ENCODE assay signal across 15 cellular contexts in genomic region chr6:17470953-17471335, GRCh38.
DNase-seq lines count a peak whose midpoint lies in the region; ATAC-seq, FAIRE-seq and TF ChIP-seq lines count a peak whose summit lies in the region.
"Had no signal": no experiment of that assay in that cellular context is flagged by ENCODE, and none has a peak within 500 bp of the region (broad histone marks: within the 10 kb centered on the region; RNA-seq: fewer than 3 reads in every experiment).

No MANE protein-coding gene starts in this region.

- H3K4ac ChIP-seq in IMR-90 (ENCODE audit: low read depth, low read length), result no peak overlapping the region
- no peak overlapping the region for H3K4ac ChIP-seq in H9 (ENCODE audit: low read depth, low read length)

- ATAC-seq in IMR-90 (ENCODE audit: low read depth) (peak; percentile 35), lower lobe of right lung (peak; percentile 62 to 78), thoracic aorta (ENCODE audit: insufficient number of reproducible peaks, low FRiP score, low read depth) (peak; percentile 46)
- ATAC-seq: stimulated activated effector memory CD8-positive, alpha-beta T cell treated with anti-CD3 and anti-CD28 coated beads, Interleukin-12 subunit alpha, Interleukin-12 subunit beta, amount 100 ng/mL, for 72 hours had no signal

- no peaks in the 10 kb centered on the region for H3K23me2 ChIP-seq in H9 (ENCODE audit: insufficient read length, low read depth, low read length, poor library complexity, severe bottlenecking)

- H3K4me1 Mint-ChIP-seq in H9, result peaks cover 0 to 8% of the 10 kb centered on the region in 2 experiments; a peak in 1 of 4 replicates
- H3K4me1 Mint-ChIP-seq: activated naive CD8-positive, alpha-beta T cell treated with anti-CD3 and anti-CD28 coated beads for 36 hours; stimulated activated effector memory CD8-positive, alpha-beta T cell treated with anti-CD3 and anti-CD28 coated beads, Interleukin-12 subunit alpha, Interleukin-12 subunit beta, amount 100 ng/mL, for 72 hours had no signal

- H3K9me3 ChIP-seq in IMR-90 (ENCODE audit: control insufficient read depth, insufficient read depth, low read length) (peaks cover 6% of the 10 kb centered on the region), lower lobe of right lung (no peaks in the 10 kb centered on the region), thoracic aorta (no peaks in the 10 kb centered on the region), H9 (ENCODE audit: control insufficient read depth, low read depth, low read length) (no peaks in the 10 kb centered on the region)
- H3K9me3 ChIP-seq: Caco-2 had no signal

- no peak overlapping the region for H2AFZ ChIP-seq in IMR-90 (replicated peaks; ENCODE audit: low read length, poor library complexity)
- no peak overlapping the region for H2AFZ ChIP-seq in H9 (ENCODE audit: low read length)

- H2BK12ac ChIP-seq in H9 (ENCODE audit: insufficient read length, low read depth, low read length), result no peak overlapping the region

- H3K9me1 ChIP-seq in IMR-90 (ENCODE audit: insufficient read depth, low read length), result peaks cover 6% of the 10 kb centered on the region; the same call in 1 of the 2 replicates

- POLR2A ChIA-PET in IMR-90 (lab: Charles Lee; ENCODE audit: unreplicated experiment), result no interaction called here

- no peak for TF ChIP-seq CTCF in IMR-90 (conservative IDR thresholded peaks at IDR 0.05; ENCODE audit: low read depth, low read length)
- no peak for TF ChIP-seq CTCF in bronchial epithelial cell (IDR thresholded peaks at IDR 0.05; ENCODE audit: insufficient read depth, low read length, severe bottlenecking)
- no peak for TF ChIP-seq CTCF in lower lobe of right lung (IDR thresholded peaks at IDR 0.05)
- TF ChIP-seq CTCF in thoracic aorta (IDR thresholded peaks at IDR 0.05), result peak; percentile 39
- no peak for TF ChIP-seq CTCF in H9 (conservative IDR thresholded peaks at IDR 0.05)

- H3K14ac ChIP-seq in IMR-90 (replicated peaks; ENCODE audit: low read depth, low read length), result no peak overlapping the region
- H3K14ac ChIP-seq in H9 (ENCODE audit: insufficient read depth, low read length), result no peak overlapping the region

- H3K36me3 ChIP-seq in IMR-90 (ENCODE audit: control insufficient read depth, insufficient read depth, low read length) (peaks cover 2% of the 10 kb centered on the region; the same call in 1 of the 2 replicates), bronchial epithelial cell (ENCODE audit: control insufficient read depth, insufficient read depth, low read length) (no peaks in the 10 kb centered on the region), lower lobe of right lung (no peaks in the 10 kb centered on the region), thoracic aorta (peaks cover 6% of the 10 kb centered on the region)

- no peaks in the 10 kb centered on the region for H3K9me3 Mint-ChIP-seq in H9
- H3K9me3 Mint-ChIP-seq: activated naive CD8-positive, alpha-beta T cell treated with anti-CD3 and anti-CD28 coated beads for 36 hours; neural crest cell; stimulated activated effector memory CD8-positive, alpha-beta T cell treated with anti-CD3 and anti-CD28 coated beads, Interleukin-12 subunit alpha, Interleukin-12 subunit beta, amount 100 ng/mL, for 72 hours; T-helper 2 cell treated with Interferon-gamma antibody and Interleukin-4, amounts not matched to agents 5 μg/mL and 100 μg/mL, for 36 hours had no signal

- no peak overlapping the region for H4K91ac ChIP-seq in IMR-90 (ENCODE audit: insufficient read depth, low read depth, low read length)
- H4K91ac ChIP-seq in H9 (ENCODE audit: insufficient read length, low read depth, low read length), result no peak overlapping the region

- H3K27me3 Mint-ChIP-seq in H9 (ENCODE audit: low read depth), result no peaks in the 10 kb centered on the region
- H3K27me3 Mint-ChIP-seq: activated naive CD8-positive, alpha-beta T cell treated with anti-CD3 and anti-CD28 coated beads for 36 hours had no signal

- H3K36me3 Mint-ChIP-seq in H9 (ENCODE audit: insufficient read depth in 1 of 3, low read depth in 3 of 3), result no peaks in the 10 kb centered on the region; a peak in 1 of 7 replicates
- H3K36me3 Mint-ChIP-seq: activated naive CD8-positive, alpha-beta T cell treated with anti-CD3 and anti-CD28 coated beads for 36 hours; stimulated activated effector memory CD8-positive, alpha-beta T cell treated with anti-CD3 and anti-CD28 coated beads, Interleukin-12 subunit alpha, Interleukin-12 subunit beta, amount 100 ng/mL, for 72 hours had no signal

- no peak overlapping the region for H3K23ac ChIP-seq in IMR-90 (ENCODE audit: low read depth, low read length)
- H3K23ac ChIP-seq in H9 (ENCODE audit: insufficient read length, low read depth, low read length), result no peak overlapping the region

- H2BK120ac ChIP-seq in IMR-90 (ENCODE audit: low read depth, low read length), result no peak overlapping the region
- H2BK120ac ChIP-seq in H9 (ENCODE audit: low read depth, low read length, poor library complexity, severe bottlenecking), result no peak overlapping the region

- H3K56ac ChIP-seq in IMR-90 (ENCODE audit: extremely low read depth, insufficient read depth, low read length) (no peak overlapping the region), H9 (ENCODE audit: insufficient read length, low read depth, low read length) (no peak overlapping the region)

- H3T11ph ChIP-seq in H9 (ENCODE audit: low read length), result no peak overlapping the region

- WGBS in IMR-90 (ENCODE audit: extremely low coverage in 2 of 2, insufficient read length in 1 of 2), 2 experiments, result no CpG with 5 or more reads among the region's 3 CpGs
- no CpG with 5 or more reads among the region's 3 CpGs for WGBS in H9 (ENCODE audit: extremely low coverage, insufficient read length, low lambda C conversion rate)

- peaks cover 4% of the 10 kb centered on the region; the same call in 1 of the 2 replicates for H4K20me1 ChIP-seq in IMR-90 (ENCODE audit: insufficient read depth, low read length)
- H4K20me1 ChIP-seq in H9 (ENCODE audit: control insufficient read depth, insufficient read depth, insufficient read length), result no peaks in the 10 kb centered on the region

- BruUV-seq in IMR-90 (replicated peaks; lab: Mats Ljungman, UMichigan), result no TSS peak

- no peak overlapping the region for H3K9ac ChIP-seq in IMR-90 (ENCODE audit: low read depth, low read length)
- no peak overlapping the region for H3K9ac ChIP-seq in H9 (ENCODE audit: extremely low read depth, insufficient read length, low read length)
- H3K9ac ChIP-seq: KMS-11 had no signal

- H2BK15ac ChIP-seq in IMR-90 (ENCODE audit: low read depth, low read length) (no peak overlapping the region), H9 (ENCODE audit: low read depth, low read length) (no peak overlapping the region)

- no peak overlapping the region for H3K27ac Mint-ChIP-seq in H9
- H3K27ac Mint-ChIP-seq: activated naive CD8-positive, alpha-beta T cell treated with anti-CD3 and anti-CD28 coated beads for 36 hours; stimulated activated effector memory CD8-positive, alpha-beta T cell treated with anti-CD3 and anti-CD28 coated beads, Interleukin-12 subunit alpha, Interleukin-12 subunit beta, amount 100 ng/mL, for 72 hours; T-helper 2 cell treated with Interferon-gamma antibody and Interleukin-4, amounts not matched to agents 5 μg/mL and 100 μg/mL, for 36 hours had no signal

- H3K4me3 Mint-ChIP-seq in H9, result no peak overlapping the region
- H3K4me3 Mint-ChIP-seq: activated naive CD8-positive, alpha-beta T cell treated with anti-CD3 and anti-CD28 coated beads for 36 hours; neural crest cell; stimulated activated effector memory CD8-positive, alpha-beta T cell treated with anti-CD3 and anti-CD28 coated beads, Interleukin-12 subunit alpha, Interleukin-12 subunit beta, amount 100 ng/mL, for 72 hours; T-helper 2 cell treated with Interferon-gamma antibody and Interleukin-4, amounts not matched to agents 5 μg/mL and 100 μg/mL, for 36 hours had no signal

- FAIRE-seq in bronchial epithelial cell (lab: Jason Lieb, UNC), result no peak

- DNase-seq in IMR-90 (peak; percentile 77), bronchial epithelial cell (ENCODE audit: low read depth) (peak; percentile 44), lower lobe of right lung (no peak), thoracic aorta (ENCODE audit: low spot score) (no peak), iPS-NIHi11 (ENCODE audit: low spot score) (no peak), H9 (no peak), NCI-H1105 (lab: John Stamatoyannopoulos, UW) (no peak)
- DNase-seq in activated CD4-positive, alpha-beta T cell treated with anti-CD3 and anti-CD28 coated beads for 4 hours, result no peak
- DNase-seq: activated naive CD8-positive, alpha-beta T cell treated with anti-CD3 and anti-CD28 coated beads for 36 hours; Caco-2; GOT3 had no signal

- intact Hi-C loops in IMR-90 (cut with micrococcal nuclease) (no loop called here), lower lobe of right lung (cut with DNase I) (loop anchor here (10.0 kb wide), 1 partner anchor 114 kb away; no protein-coding TSS in a partner anchor)

- in situ Hi-C loops in IMR-90 (cut with MboI; ENCODE audit: low sequenced_read_pairs), result no loop called here

- H2BK5ac ChIP-seq in IMR-90 (ENCODE audit: low read depth, low read length, poor library complexity, severe bottlenecking) (no peak overlapping the region), H9 (ENCODE audit: insufficient read length, low read length) (no peak overlapping the region)

- H3K4me1 ChIP-seq in IMR-90 (ENCODE audit: control insufficient read depth, insufficient read depth, low read length) (peaks cover 10% of the 10 kb centered on the region), lower lobe of right lung (peaks cover 14% of the 10 kb centered on the region), thoracic aorta (ENCODE audit: control insufficient read depth in 1 of 2, low read depth in 2 of 2) (peaks cover 10 to 45% of the 10 kb centered on the region in 2 donors), H9 (ENCODE audit: insufficient read depth, low read length) (no peaks in the 10 kb centered on the region; the same call in 1 of the 2 replicates)

- H4K5ac ChIP-seq in IMR-90 (ENCODE audit: low read depth, low read length), result no peak overlapping the region
- no peak overlapping the region for H4K5ac ChIP-seq in H9 (ENCODE audit: insufficient read length, low read depth, low read length)

- no peak overlapping the region for H3K18ac ChIP-seq in IMR-90 (ENCODE audit: low read depth, low read length)
- no peak overlapping the region for H3K18ac ChIP-seq in H9 (ENCODE audit: insufficient read length, low read depth, low read length)

- no peak overlapping the region for H2BK20ac ChIP-seq in IMR-90 (ENCODE audit: low read depth, low read length)
- no peak overlapping the region for H2BK20ac ChIP-seq in H9 (ENCODE audit: low read depth, low read length, poor library complexity, severe bottlenecking)

- no peak overlapping the region for H2AK9ac ChIP-seq in IMR-90 (replicated peaks; ENCODE audit: low read depth, low read length, poor library complexity)

- no peak for TF ChIP-seq POLR2A in IMR-90 (IDR thresholded peaks at IDR 0.05; ENCODE audit: low read depth, low read length)

- no peaks in the 10 kb centered on the region for H3K79me2 ChIP-seq in H9 (ENCODE audit: insufficient read depth, low read length)

- no peak for TF ChIP-seq RAD21 in IMR-90 (IDR thresholded peaks at IDR 0.05; ENCODE audit: low read length)

- H4K8ac ChIP-seq in IMR-90 (ENCODE audit: low read depth in 2 of 2, low read length in 2 of 2), result no peak overlapping the region
- no peak overlapping the region for H4K8ac ChIP-seq in H9 (replicated peaks; ENCODE audit: insufficient read length, low read depth, low read length)

- CTCF ChIA-PET in IMR-90 (lab: Yijun Ruan, JAX), result interaction anchor here (0.6 kb wide), 1 partner anchor 88 kb away, joined by 3 read pairs; no protein-coding TSS in a partner anchor

- H3K79me1 ChIP-seq in IMR-90 (ENCODE audit: low read depth in 1 of 2, low read length in 2 of 2) (peaks cover 0 to 16% of the 10 kb centered on the region in 2 experiments; a peak in 3 of 4 replicates), H9 (ENCODE audit: insufficient read depth, low read depth, low read length, poor library complexity, severe bottlenecking) (no peaks in the 10 kb centered on the region)

- no peak overlapping the region for H3K27ac ChIP-seq in IMR-90 (ENCODE audit: insufficient read depth, low read length)
- H3K27ac ChIP-seq in lower lobe of right lung, result no peak overlapping the region
- peak overlapping the region; percentile 42 to 67 for H3K27ac ChIP-seq in thoracic aorta
- no peak overlapping the region for H3K27ac ChIP-seq in H9 (ENCODE audit: insufficient read length, low read depth, low read length)
- H3K27ac ChIP-seq: KMS-11 had no signal

- H2AK5ac ChIP-seq in IMR-90 (ENCODE audit: low read depth, low read length) (no peak overlapping the region), H9 (ENCODE audit: insufficient read length, low read length) (no peak overlapping the region)

- H3K27me3 ChIP-seq in IMR-90 (ENCODE audit: control insufficient read depth, insufficient read depth, low read length), result no peaks in the 10 kb centered on the region
- no peaks in the 10 kb centered on the region for H3K27me3 ChIP-seq in bronchial epithelial cell (ENCODE audit: control insufficient read depth, insufficient read depth, low read length)
- no peaks in the 10 kb centered on the region for H3K27me3 ChIP-seq in lower lobe of right lung (ENCODE audit: low read depth)
- H3K27me3 ChIP-seq in thoracic aorta (replicated peaks; ENCODE audit: insufficient read depth), result no peaks in the 10 kb centered on the region
- no peaks in the 10 kb centered on the region for H3K27me3 ChIP-seq in H9 (ENCODE audit: insufficient read depth, low read length)

- H3K4me2 ChIP-seq in IMR-90 (ENCODE audit: low read depth, low read length) (no peak overlapping the region), H9 (ENCODE audit: insufficient read depth, insufficient read length, low read length) (no peak overlapping the region)
- H3K4me2 ChIP-seq: KMS-11 had no signal

- H3K4me3 ChIP-seq in IMR-90 (ENCODE audit: insufficient read depth, low read depth, low read length) (no peak overlapping the region), bronchial epithelial cell (ENCODE audit: low read depth, low read length) (no peak overlapping the region), lower lobe of right lung (no peak overlapping the region), thoracic aorta (no peak overlapping the region)

- dilution Hi-C loops in IMR-90 (cut with HindIII; ENCODE audit: low sequenced_read_pairs, unreplicated experiment), result no loop called here

Comparison
In these comparisons a context has a peak if more than half of its experiments do, and no peak if none do; other contexts are left out.
1. DNase-seq: peak in IMR-90 (single experiment) and bronchial epithelial cell (single experiment); none in lower lobe of right lung (single experiment), thoracic aorta (single experiment), iPS-NIHi11 (single experiment), activated CD4-positive, alpha-beta T cell treated with anti-CD3 and anti-CD28 coated beads for 4 hours (0 of 2), H9 (single experiment) and NCI-H1105 (single experiment).
2. H3K27ac ChIP-seq: peak in thoracic aorta (2 of 2); none in IMR-90 (single experiment), lower lobe of right lung (single experiment) and H9 (single experiment).
3. Peak in every context shown above with its lines, with median percentiles within 50 percentile points of each other: ATAC-seq.